In genomic region chr6:118697554-118697953, GRCh38 we compare ENCODE assay signal across 14 cellular contexts. TPM values are rescaled to one million over a fixed set of nuclear protein-coding genes. Genes with fewer than 3 reads are reported as not detected.
DNase-seq lines count a peak whose midpoint lies in the region; TF ChIP-seq lines count a peak whose summit lies in the region.
"Had no signal": no experiment of that assay in that cellular context is flagged by ENCODE, and none has a peak within 500 bp of the region (broad histone marks: within the 10 kb centered on the region; RNA-seq: fewer than 3 reads in every experiment).

No MANE protein-coding gene starts in this region.

- no peak overlapping the region for H3K56ac ChIP-seq in mesendoderm (ENCODE audit: low read length)

- peaks cover 22% of the 10 kb centered on the region for H3K4me1 ChIP-seq in Loucy (ENCODE audit: insufficient read depth, low read length, poor library complexity, severe bottlenecking)
- H3K4me1 ChIP-seq in OCI-LY3 (ENCODE audit: low read length), result no peaks in the 10 kb centered on the region
- H3K4me1 ChIP-seq in mesendoderm (ENCODE audit: control insufficient read depth, low read depth, low read length), result no peaks in the 10 kb centered on the region
- H3K4me1 ChIP-seq: BLaER1 had no signal

- no peak overlapping the region for H2AFZ ChIP-seq in Loucy (ENCODE audit: low read length)
- H2AFZ ChIP-seq in OCI-LY3 (ENCODE audit: low read depth, low read length), result no peak overlapping the region
- H2AFZ ChIP-seq: PC-9 had no signal

- H3K9me2 ChIP-seq in Loucy (replicated peaks; ENCODE audit: low read depth, low read length), result no peaks in the 10 kb centered on the region

- H3K18ac ChIP-seq in mesendoderm (ENCODE audit: low read length), result no peak overlapping the region

- TF ChIP-seq CTCF in Loucy (conservative IDR thresholded peaks at IDR 0.05; ENCODE audit: low read length) (peak; percentile 57), OCI-LY3 (IDR thresholded peaks at IDR 0.05; ENCODE audit: low read depth, low read length) (peak; percentile 15; the same call in 1 of the 2 replicates)

- H3K9me3 ChIP-seq in Loucy (ENCODE audit: insufficient read depth, low read depth, low read length) (no peaks in the 10 kb centered on the region), OCI-LY3 (ENCODE audit: insufficient read depth, low read length) (no peaks in the 10 kb centered on the region)
- H3K9me3 ChIP-seq: BLaER1 had no signal

- DNase-seq in DMS53 (lab: John Stamatoyannopoulos, UW) (peak; percentile 47), mesendoderm (no peak), medulla oblongata (ENCODE audit: extremely low spot score) (no peak), glomerular visceral epithelial cell (ENCODE audit: extremely low spot score) (no peak)
- no peak for DNase-seq in stimulated activated CD4-positive, alpha-beta T cell treated with anti-CD3 and anti-CD28 coated beads, Interleukin-1b, Interleukin-23, amount 100 ng/mL, for 48 hours
- DNase-seq: activated T-cell treated with anti-CD3 and anti-CD28 coated beads, Interleukin-2, amount 50 U/mL, for 1 hour; NCI-H1092; NCI-H446; PC-9; stimulated activated CD4-positive, alpha-beta T cell treated with anti-CD3 and anti-CD28 coated beads, Interleukin-2, amount 100 ng/mL, for 48 hours had no signal

- peak overlapping the region; percentile 36 for H3K4ac ChIP-seq in mesendoderm (ENCODE audit: low read depth, low read length)

- no peak overlapping the region for H4K5ac ChIP-seq in mesendoderm (ENCODE audit: low read length)

- H2AK5ac ChIP-seq in mesendoderm (ENCODE audit: low read length), result no peak overlapping the region

- H3K23ac ChIP-seq in mesendoderm (ENCODE audit: low read length), result no peak overlapping the region

- no peaks in the 10 kb centered on the region for H3K79me1 ChIP-seq in mesendoderm (ENCODE audit: low read length)

- peak overlapping the region; percentile 37 for H3K4me2 ChIP-seq in Loucy (ENCODE audit: low read depth, low read length, poor library complexity, severe bottlenecking)
- no peak overlapping the region for H3K4me2 ChIP-seq in OCI-LY3 (ENCODE audit: low read length)
- H3K4me2 ChIP-seq in mesendoderm (ENCODE audit: low read length), result no peak overlapping the region
- H3K4me2 ChIP-seq: BLaER1, PC-9 had no signal

- H3K27ac ChIP-seq in OCI-LY3 (ENCODE audit: low read length) (no peak overlapping the region), mesendoderm (ENCODE audit: low read depth, low read length) (no peak overlapping the region)
- H3K27ac ChIP-seq: BLaER1, PC-9, SK-N-MC had no signal

- H3K4me3 ChIP-seq in Loucy (ENCODE audit: low read length, poor library complexity, severe bottlenecking) (peak overlapping the region; percentile 23), OCI-LY3 (ENCODE audit: low read length) (no peak overlapping the region), mesendoderm (ENCODE audit: low read length) (no peak overlapping the region)
- H3K4me3 ChIP-seq: BLaER1, PC-9, SK-N-MC had no signal

- H2BK15ac ChIP-seq in mesendoderm (replicated peaks; ENCODE audit: low read depth), result no peak overlapping the region

- no peak overlapping the region for H3K9ac ChIP-seq in Loucy (ENCODE audit: low read depth, low read length, poor library complexity, severe bottlenecking)
- no peak overlapping the region for H3K9ac ChIP-seq in OCI-LY3 (ENCODE audit: low read length)
- H3K9ac ChIP-seq in mesendoderm (ENCODE audit: low read length), result no peak overlapping the region
- H3K9ac ChIP-seq: BLaER1 had no signal

- H2BK5ac ChIP-seq in mesendoderm (ENCODE audit: low read length), result no peak overlapping the region

- H4K8ac ChIP-seq in mesendoderm (ENCODE audit: low read depth, low read length), result no peak overlapping the region

- H3K79me2 ChIP-seq in Loucy (ENCODE audit: insufficient read depth, low read length), result peaks cover 88% of the 10 kb centered on the region
- no peaks in the 10 kb centered on the region for H3K79me2 ChIP-seq in OCI-LY3 (ENCODE audit: low read length)
- H3K79me2 ChIP-seq in mesendoderm (ENCODE audit: control insufficient read depth, insufficient read depth, low read length), result no peaks in the 10 kb centered on the region

- no peaks in the 10 kb centered on the region for H3F3A ChIP-seq in Loucy (ENCODE audit: low read depth)

- H3K36me3 ChIP-seq in Loucy (ENCODE audit: insufficient read depth, low read length) (peaks cover 5% of the 10 kb centered on the region; the same call in 1 of the 2 replicates), OCI-LY3 (replicated peaks; ENCODE audit: low read depth, low read length) (no peaks in the 10 kb centered on the region), mesendoderm (ENCODE audit: control insufficient read depth, insufficient read depth, low read length) (no peaks in the 10 kb centered on the region)
- H3K36me3 ChIP-seq: BLaER1 had no signal

- no CpG with 5 or more reads among the region's 3 CpGs for WGBS in mesendoderm (ENCODE audit: extremely low coverage, insufficient coverage, low lambda C conversion rate)

- H4K20me1 ChIP-seq in Loucy (ENCODE audit: insufficient read depth, low read length, poor library complexity, severe bottlenecking), result no peaks in the 10 kb centered on the region
- H4K20me1 ChIP-seq in OCI-LY3 (ENCODE audit: insufficient read depth, low read length), result no peaks in the 10 kb centered on the region
- H4K20me1 ChIP-seq: BLaER1 had no signal

- no peak overlapping the region for H2BK120ac ChIP-seq in mesendoderm (ENCODE audit: low read depth, low read length)

- H3K27me3 ChIP-seq in Loucy (ENCODE audit: insufficient read depth, low read length, poor library complexity, severe bottlenecking) (no peaks in the 10 kb centered on the region), OCI-LY3 (ENCODE audit: low read depth, low read length) (no peaks in the 10 kb centered on the region), mesendoderm (ENCODE audit: insufficient read depth, low read length, poor library complexity) (no peaks in the 10 kb centered on the region)
- H3K27me3 ChIP-seq: BLaER1 had no signal

RNA-seq across cellular contexts. Expression of gene CEP85L, which starts 46.2 kb away (rescaled TPM):
- polyA plus RNA-seq in mesendoderm (2013, experiment 1 of 2), result 3.1 TPM
- polyA plus RNA-seq in mesendoderm (2013, experiment 2 of 2), result 3.5 TPM
